In the genomic region with DNA sequence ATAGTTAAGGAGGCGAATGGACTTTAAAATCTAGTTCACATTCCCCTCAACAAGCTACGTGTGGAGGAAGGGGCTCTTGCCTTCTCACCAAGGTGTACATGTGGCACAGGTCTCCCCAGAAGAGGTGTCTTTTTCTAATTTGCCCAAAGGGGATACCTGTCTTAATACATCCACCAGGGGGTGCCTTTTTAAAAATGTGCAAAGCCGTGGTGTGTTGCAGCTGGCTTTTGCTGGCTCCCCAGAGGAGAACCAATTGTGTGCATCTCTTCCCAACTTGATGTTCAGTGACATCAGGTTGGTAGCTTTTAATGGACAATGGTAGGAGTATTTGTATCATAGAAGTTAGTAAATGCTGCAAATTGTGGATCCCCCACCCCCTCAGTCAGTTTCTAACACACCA, we compare ENCODE assay signal across 7 cellular contexts. TPM values are rescaled to one million over a fixed set of nuclear protein-coding genes. Genes with fewer than 3 reads are reported as not detected.
A peak's percentile ranks its signal among the peaks of the same experiment; 100 is the strongest.
DNase-seq lines count a peak whose midpoint lies in the region; ATAC-seq and TF ChIP-seq lines count a peak whose summit lies in the region.

No MANE protein-coding gene starts in this region.

- peaks cover 14% of the 10 kb centered on the region for H3K4me1 Mint-ChIP-seq in GM23338

- no peak overlapping the region for H3K4me3 ChIP-seq in GM23338
- H3K4me3 ChIP-seq in Peyer's patch = no peak overlapping the region
- no peak overlapping the region for H3K4me3 ChIP-seq in astrocyte of the spinal cord (ENCODE audit: low read depth, low read length)
- H3K4me3 ChIP-seq in mucosa of descending colon = no peak overlapping the region

- H3K79me2 ChIP-seq in GM23338 (replicated peaks; ENCODE audit: insufficient read depth) = no peaks in the 10 kb centered on the region

- no peak for TF ChIP-seq POLR2A in Peyer's patch (IDR thresholded peaks at IDR 0.05)

- H3K9me3 Mint-ChIP-seq in GM23338 = peaks cover 42% of the 10 kb centered on the region

- in situ Hi-C loops in astrocyte of the spinal cord (cut with HindIII; ENCODE audit: low sequenced_read_pairs) = no loop called here

- H3K27me3 ChIP-seq in GM23338 (ENCODE audit: insufficient read depth) (no peaks in the 10 kb centered on the region), Peyer's patch (no peaks in the 10 kb centered on the region)

- H3K36me3 ChIP-seq in GM23338 (ENCODE audit: insufficient read depth) (peaks cover 16% of the 10 kb centered on the region), Peyer's patch (peaks cover 0 to 22% (median 0%) of the 10 kb centered on the region in 3 donors), mucosa of descending colon (ENCODE audit: low read depth) (no peaks in the 10 kb centered on the region)

- H3K4me1 ChIP-seq in GM23338 (ENCODE audit: insufficient read depth) (peaks cover 18% of the 10 kb centered on the region), Peyer's patch (no peaks in the 10 kb centered on the region), mucosa of descending colon (ENCODE audit: low read depth) (no peaks in the 10 kb centered on the region)

- no peaks in the 10 kb centered on the region for H3K9me2 ChIP-seq in GM23338 (ENCODE audit: insufficient read depth)

- H3K4me3 Mint-ChIP-seq in GM23338 = no peak overlapping the region

- no peak overlapping the region for H2AFZ ChIP-seq in GM23338

- H3K9me3 ChIP-seq in Peyer's patch = peaks cover 0 to 23% (median 9%) of the 10 kb centered on the region in 4 donors
- peaks cover 28% of the 10 kb centered on the region for H3K9me3 ChIP-seq in mucosa of descending colon

- DNase-seq in GM23338 (ENCODE audit: low spot score) = peak; percentile 91
- peak in 2 of 3 donors; percentile 35 to 60 for DNase-seq in Peyer's patch
- peak; percentile 30 for DNase-seq in astrocyte of the spinal cord (ENCODE audit: low read depth, low spot score)
- DNase-seq in mucosa of descending colon = peak in 1 of 3 donors; percentile 46
- no peak for DNase-seq in NCI-H2107 treated with DMSO at 0.1 percent for 48 hours (lab: John Stamatoyannopoulos, UW; ENCODE audit: unreplicated experiment)

- no peaks in the 10 kb centered on the region for H4K20me1 ChIP-seq in GM23338 (replicated peaks; ENCODE audit: insufficient read depth)

- no peaks in the 10 kb centered on the region for H3F3A ChIP-seq in GM23338 (replicated peaks; ENCODE audit: low read depth)

- H3K27ac ChIP-seq in GM23338 (ENCODE audit: low read depth) = no peak overlapping the region
- no peak overlapping the region for H3K27ac ChIP-seq in Peyer's patch

- H3K36me3 Mint-ChIP-seq in GM23338 (ENCODE audit: low read depth) = peaks cover 50% of the 10 kb centered on the region

- no peak overlapping the region for H3K4me2 ChIP-seq in GM23338

- intact Hi-C loops in mucosa of descending colon (cut with DNase I, micrococcal nuclease) = no loop called here

- TF ChIP-seq CTCF in GM12873 (IDR thresholded peaks at IDR 0.05; ENCODE audit: insufficient read depth, low read depth, low read length, missing control alignments) (peak; percentile 65), GM23338 (conservative IDR thresholded peaks at IDR 0.05; ENCODE audit: low read depth in 2 of 2) (peak; percentile 72 to 76), Peyer's patch (IDR thresholded peaks at IDR 0.05) (peak; percentile 46 to 61 (median 50)), astrocyte of the spinal cord (IDR thresholded peaks at IDR 0.05; ENCODE audit: low read depth, low read length) (peak; percentile 46), mucosa of descending colon (IDR thresholded peaks at IDR 0.05) (no peak)

- no peak overlapping the region for H3K27ac Mint-ChIP-seq in GM23338

- peak; percentile 95 for ATAC-seq in GM23338
- peak; percentile 62 for ATAC-seq in mucosa of descending colon
- no peak for ATAC-seq in HG03521 (IDR thresholded peaks at IDR 0.05; ENCODE audit: unreplicated experiment)

- H3K27me3 Mint-ChIP-seq in GM23338 (ENCODE audit: insufficient read depth, low read depth, poor library complexity) = no peaks in the 10 kb centered on the region

TF ChIP-seq in GM23338, 12 proteins besides CTCF, POLR2A, EP300 and RAD21 (continues in another document):
- TF ChIP-seq, protein P1, sequence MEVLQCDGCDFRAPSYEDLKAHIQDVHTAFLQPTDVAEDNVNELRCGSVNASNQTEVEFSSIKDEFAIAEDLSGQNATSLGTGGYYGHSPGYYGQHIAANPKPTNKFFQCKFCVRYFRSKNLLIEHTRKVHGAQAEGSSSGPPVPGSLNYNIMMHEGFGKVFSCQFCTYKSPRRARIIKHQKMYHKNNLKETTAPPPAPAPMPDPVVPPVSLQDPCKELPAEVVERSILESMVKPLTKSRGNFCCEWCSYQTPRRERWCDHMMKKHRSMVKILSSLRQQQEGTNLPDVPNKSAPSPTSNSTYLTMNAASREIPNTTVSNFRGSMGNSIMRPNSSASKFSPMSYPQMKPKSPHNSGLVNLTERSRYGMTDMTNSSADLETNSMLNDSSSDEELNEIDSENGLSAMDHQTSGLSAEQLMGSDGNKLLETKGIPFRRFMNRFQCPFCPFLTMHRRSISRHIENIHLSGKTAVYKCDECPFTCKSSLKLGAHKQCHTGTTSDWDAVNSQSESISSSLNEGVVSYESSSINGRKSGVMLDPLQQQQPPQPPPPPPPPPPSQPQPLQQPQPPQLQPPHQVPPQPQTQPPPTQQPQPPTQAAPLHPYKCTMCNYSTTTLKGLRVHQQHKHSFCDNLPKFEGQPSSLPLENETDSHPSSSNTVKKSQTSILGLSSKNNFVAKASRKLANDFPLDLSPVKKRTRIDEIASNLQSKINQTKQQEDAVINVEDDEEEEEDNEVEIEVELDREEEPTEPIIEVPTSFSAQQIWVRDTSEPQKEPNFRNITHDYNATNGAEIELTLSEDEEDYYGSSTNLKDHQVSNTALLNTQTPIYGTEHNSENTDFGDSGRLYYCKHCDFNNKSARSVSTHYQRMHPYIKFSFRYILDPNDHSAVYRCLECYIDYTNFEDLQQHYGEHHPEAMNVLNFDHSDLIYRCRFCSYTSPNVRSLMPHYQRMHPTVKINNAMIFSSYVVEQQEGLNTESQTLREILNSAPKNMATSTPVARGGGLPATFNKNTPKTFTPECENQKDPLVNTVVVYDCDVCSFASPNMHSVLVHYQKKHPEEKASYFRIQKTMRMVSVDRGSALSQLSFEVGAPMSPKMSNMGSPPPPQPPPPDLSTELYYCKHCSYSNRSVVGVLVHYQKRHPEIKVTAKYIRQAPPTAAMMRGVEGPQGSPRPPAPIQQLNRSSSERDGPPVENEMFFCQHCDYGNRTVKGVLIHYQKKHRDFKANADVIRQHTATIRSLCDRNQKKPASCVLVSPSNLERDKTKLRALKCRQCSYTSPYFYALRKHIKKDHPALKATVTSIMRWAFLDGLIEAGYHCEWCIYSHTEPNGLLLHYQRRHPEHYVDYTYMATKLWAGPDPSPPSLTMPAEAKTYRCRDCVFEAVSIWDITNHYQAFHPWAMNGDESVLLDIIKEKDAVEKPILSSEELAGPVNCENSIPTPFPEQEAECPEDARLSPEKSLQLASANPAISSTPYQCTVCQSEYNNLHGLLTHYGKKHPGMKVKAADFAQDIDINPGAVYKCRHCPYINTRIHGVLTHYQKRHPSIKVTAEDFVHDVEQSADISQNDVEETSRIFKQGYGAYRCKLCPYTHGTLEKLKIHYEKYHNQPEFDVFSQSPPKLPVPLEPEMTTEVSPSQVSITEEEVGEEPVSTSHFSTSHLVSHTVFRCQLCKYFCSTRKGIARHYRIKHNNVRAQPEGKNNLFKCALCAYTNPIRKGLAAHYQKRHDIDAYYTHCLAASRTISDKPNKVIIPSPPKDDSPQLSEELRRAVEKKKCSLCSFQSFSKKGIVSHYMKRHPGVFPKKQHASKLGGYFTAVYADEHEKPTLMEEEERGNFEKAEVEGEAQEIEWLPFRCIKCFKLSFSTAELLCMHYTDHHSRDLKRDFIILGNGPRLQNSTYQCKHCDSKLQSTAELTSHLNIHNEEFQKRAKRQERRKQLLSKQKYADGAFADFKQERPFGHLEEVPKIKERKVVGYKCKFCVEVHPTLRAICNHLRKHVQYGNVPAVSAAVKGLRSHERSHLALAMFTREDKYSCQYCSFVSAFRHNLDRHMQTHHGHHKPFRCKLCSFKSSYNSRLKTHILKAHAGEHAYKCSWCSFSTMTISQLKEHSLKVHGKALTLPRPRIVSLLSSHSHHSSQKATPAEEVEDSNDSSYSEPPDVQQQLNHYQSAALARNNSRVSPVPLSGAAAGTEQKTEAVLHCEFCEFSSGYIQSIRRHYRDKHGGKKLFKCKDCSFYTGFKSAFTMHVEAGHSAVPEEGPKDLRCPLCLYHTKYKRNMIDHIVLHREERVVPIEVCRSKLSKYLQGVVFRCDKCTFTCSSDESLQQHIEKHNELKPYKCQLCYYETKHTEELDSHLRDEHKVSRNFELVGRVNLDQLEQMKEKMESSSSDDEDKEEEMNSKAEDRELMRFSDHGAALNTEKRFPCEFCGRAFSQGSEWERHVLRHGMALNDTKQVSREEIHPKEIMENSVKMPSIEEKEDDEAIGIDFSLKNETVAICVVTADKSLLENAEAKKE (CRISPR knock-in tag; IDR thresholded peaks at IDR 0.05) = no peak
- TF ChIP-seq EZH2 (IDR thresholded peaks at IDR 0.05; ENCODE audit: low read depth, unreplicated experiment) (no peak), ZNF331 (CRISPR knock-in tag; IDR thresholded peaks at IDR 0.05; ENCODE audit: low read depth) (no peak), NANOG (IDR thresholded peaks at IDR 0.05; ENCODE audit: borderline replicate concordance) (no peak), ZNF114 (CRISPR knock-in tag; IDR thresholded peaks at IDR 0.05) (no peak)

RNA-seq across cellular contexts. Expression of a gene that starts 33.8 kb away (rescaled TPM):
- 20.5 and 21.6 TPM in 2 replicates for total RNA-seq in GM23338 (2014; rRNA removed; shearing (Covaris generic))
- 9.0 and 9.3 TPM in 2 replicates for polyA plus RNA-seq in GM23338 (2016; fragmentation: Nextera tagmentation; extraction: Ambion mirVana)
- total RNA-seq in Peyer's patch (10 to 100 TPM; 23.1 to 33.0 (median 27.6) TPM), mucosa of descending colon (10 to 100 TPM; 23.3 to 35.9 (median 25.4) TPM)

RNA-seq across cellular contexts. Expression of a gene that starts 50.5 kb away (rescaled TPM):
- total RNA-seq in GM23338 (2014; rRNA removed; shearing (Covaris generic)) = 15.3 and 18.7 TPM in 2 replicates
- 12.1 and 14.3 TPM in 2 replicates for polyA plus RNA-seq in GM23338 (2016; fragmentation: Nextera tagmentation; extraction: Ambion mirVana)
- total RNA-seq in Peyer's patch (1 to 10 TPM in 1 of 4 donors, under 1 TPM in 1, not detected in 2; 0.54 to 1.2 TPM), mucosa of descending colon (under 1 TPM; 0.52 to 0.89 (median 0.82) TPM)
